Comparison of ENCODE assay signal across 1 cellular context in the genomic region with DNA sequence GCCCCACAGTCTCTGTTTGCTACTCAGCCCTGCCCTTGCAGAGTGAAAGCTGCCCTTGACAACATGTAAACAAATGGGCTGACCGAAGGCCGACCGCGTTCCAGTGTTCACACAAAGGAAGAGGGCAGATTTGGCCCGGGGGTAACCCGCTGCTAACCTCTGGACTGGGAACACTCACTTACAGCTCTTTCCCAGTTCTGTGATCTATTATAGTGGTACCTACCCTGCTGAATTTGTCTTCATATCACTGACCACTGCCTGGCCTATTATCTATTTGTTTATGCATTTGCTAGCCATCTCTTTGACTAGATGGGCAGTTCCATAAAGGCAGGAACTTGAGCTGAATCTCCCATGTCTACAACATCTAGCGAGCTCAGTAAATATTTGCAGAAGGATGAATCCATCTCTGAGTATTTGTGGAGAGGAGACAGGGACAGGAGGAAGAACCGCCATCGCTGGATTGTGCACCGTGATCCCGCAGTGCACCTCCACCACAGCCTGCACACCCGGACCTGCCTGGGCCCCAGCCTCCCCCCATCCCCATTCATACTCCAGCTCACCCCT.
TF ChIP-seq lines count a peak whose summit lies in the region.

No MANE protein-coding gene starts in this region.

TF ChIP-seq in HepG2, 621 proteins besides CTCF, POLR2A, EP300 and RAD21 (continued from another document and continues in another):
- TF ChIP-seq, protein P1, sequence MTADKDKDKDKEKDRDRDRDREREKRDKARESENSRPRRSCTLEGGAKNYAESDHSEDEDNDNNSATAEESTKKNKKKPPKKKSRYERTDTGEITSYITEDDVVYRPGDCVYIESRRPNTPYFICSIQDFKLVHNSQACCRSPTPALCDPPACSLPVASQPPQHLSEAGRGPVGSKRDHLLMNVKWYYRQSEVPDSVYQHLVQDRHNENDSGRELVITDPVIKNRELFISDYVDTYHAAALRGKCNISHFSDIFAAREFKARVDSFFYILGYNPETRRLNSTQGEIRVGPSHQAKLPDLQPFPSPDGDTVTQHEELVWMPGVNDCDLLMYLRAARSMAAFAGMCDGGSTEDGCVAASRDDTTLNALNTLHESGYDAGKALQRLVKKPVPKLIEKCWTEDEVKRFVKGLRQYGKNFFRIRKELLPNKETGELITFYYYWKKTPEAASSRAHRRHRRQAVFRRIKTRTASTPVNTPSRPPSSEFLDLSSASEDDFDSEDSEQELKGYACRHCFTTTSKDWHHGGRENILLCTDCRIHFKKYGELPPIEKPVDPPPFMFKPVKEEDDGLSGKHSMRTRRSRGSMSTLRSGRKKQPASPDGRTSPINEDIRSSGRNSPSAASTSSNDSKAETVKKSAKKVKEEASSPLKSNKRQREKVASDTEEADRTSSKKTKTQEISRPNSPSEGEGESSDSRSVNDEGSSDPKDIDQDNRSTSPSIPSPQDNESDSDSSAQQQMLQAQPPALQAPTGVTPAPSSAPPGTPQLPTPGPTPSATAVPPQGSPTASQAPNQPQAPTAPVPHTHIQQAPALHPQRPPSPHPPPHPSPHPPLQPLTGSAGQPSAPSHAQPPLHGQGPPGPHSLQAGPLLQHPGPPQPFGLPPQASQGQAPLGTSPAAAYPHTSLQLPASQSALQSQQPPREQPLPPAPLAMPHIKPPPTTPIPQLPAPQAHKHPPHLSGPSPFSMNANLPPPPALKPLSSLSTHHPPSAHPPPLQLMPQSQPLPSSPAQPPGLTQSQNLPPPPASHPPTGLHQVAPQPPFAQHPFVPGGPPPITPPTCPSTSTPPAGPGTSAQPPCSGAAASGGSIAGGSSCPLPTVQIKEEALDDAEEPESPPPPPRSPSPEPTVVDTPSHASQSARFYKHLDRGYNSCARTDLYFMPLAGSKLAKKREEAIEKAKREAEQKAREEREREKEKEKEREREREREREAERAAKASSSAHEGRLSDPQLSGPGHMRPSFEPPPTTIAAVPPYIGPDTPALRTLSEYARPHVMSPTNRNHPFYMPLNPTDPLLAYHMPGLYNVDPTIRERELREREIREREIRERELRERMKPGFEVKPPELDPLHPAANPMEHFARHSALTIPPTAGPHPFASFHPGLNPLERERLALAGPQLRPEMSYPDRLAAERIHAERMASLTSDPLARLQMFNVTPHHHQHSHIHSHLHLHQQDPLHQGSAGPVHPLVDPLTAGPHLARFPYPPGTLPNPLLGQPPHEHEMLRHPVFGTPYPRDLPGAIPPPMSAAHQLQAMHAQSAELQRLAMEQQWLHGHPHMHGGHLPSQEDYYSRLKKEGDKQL (CRISPR knock-in tag; IDR thresholded peaks at IDR 0.05; ENCODE audit: low read depth), result 0 out of 2 replicates have a peak, but pooled peaks have one; percentile 9
- TF ChIP-seq NKX3-1 (CRISPR knock-in tag; IDR thresholded peaks at IDR 0.05) (0 out of 2 replicates have a peak, but pooled peaks have one; percentile 33), KLF16 (CRISPR knock-in tag; IDR thresholded peaks at IDR 0.05) (no peak), CBX5 (CRISPR knock-in tag; IDR thresholded peaks at IDR 0.05; ENCODE audit: borderline replicate concordance) (no peak), ZBTB46 (CRISPR knock-in tag; IDR thresholded peaks at IDR 0.05; ENCODE audit: borderline replicate concordance) (no peak), ZNF138 (CRISPR knock-in tag; IDR thresholded peaks at IDR 0.05; ENCODE audit: low read depth) (no peak), ZNF343 (CRISPR knock-in tag; IDR thresholded peaks at IDR 0.05) (no peak), ZNF83 (CRISPR knock-in tag; IDR thresholded peaks at IDR 0.05; ENCODE audit: borderline replicate concordance) (no peak), SRY (CRISPR knock-in tag; IDR thresholded peaks at IDR 0.05) (peak; percentile 49; the same call in 1 of the 2 replicates), NFYB (CRISPR knock-in tag; IDR thresholded peaks at IDR 0.05) (no peak), FOXO4 (CRISPR knock-in tag; conservative IDR thresholded peaks at IDR 0.05) (no peak), ZBTB3 (CRISPR knock-in tag; IDR thresholded peaks at IDR 0.05; ENCODE audit: borderline replicate concordance, low read depth) (no peak), HMGXB3 (CRISPR knock-in tag; IDR thresholded peaks at IDR 0.05; ENCODE audit: borderline replicate concordance) (no peak), MIER2 (CRISPR knock-in tag; IDR thresholded peaks at IDR 0.05) (no peak), TCF12 (IDR thresholded peaks at IDR 0.05) (no peak), TCF12 (CRISPR knock-in tag; IDR thresholded peaks at IDR 0.05) (no peak), ZBTB1 (CRISPR knock-in tag; IDR thresholded peaks at IDR 0.05; ENCODE audit: borderline replicate concordance) (no peak), NONO (IDR thresholded peaks at IDR 0.05) (no peak), NONO (CRISPR knock-in tag; conservative IDR thresholded peaks at IDR 0.05) (peak; percentile 54), U2AF2 (IDR thresholded peaks at IDR 0.05; ENCODE audit: low read depth, low read length) (no peak), CHD4 (IDR thresholded peaks at IDR 0.05; ENCODE audit: borderline replicate concordance, low read length) (no peak), GFI1 (CRISPR knock-in tag; IDR thresholded peaks at IDR 0.05; ENCODE audit: borderline replicate concordance) (peak; percentile 73), SMYD3 (CRISPR knock-in tag; IDR thresholded peaks at IDR 0.05) (peak; percentile 68; the same call in 1 of the 2 replicates), HCFC1 (IDR thresholded peaks at IDR 0.05; ENCODE audit: low read depth, low read length) (no peak), ZNF607 (CRISPR knock-in tag; IDR thresholded peaks at IDR 0.05; ENCODE audit: borderline replicate concordance) (no peak), TRAFD1 (CRISPR knock-in tag; IDR thresholded peaks at IDR 0.05; ENCODE audit: borderline replicate concordance) (no peak), ZNF367 (CRISPR knock-in tag; IDR thresholded peaks at IDR 0.05; ENCODE audit: borderline replicate concordance) (no peak), NFIC (IDR thresholded peaks at IDR 0.05; ENCODE audit: low read length) (no peak), SSRP1 (CRISPR knock-in tag; IDR thresholded peaks at IDR 0.05) (no peak)
- TF ChIP-seq, protein P2, sequence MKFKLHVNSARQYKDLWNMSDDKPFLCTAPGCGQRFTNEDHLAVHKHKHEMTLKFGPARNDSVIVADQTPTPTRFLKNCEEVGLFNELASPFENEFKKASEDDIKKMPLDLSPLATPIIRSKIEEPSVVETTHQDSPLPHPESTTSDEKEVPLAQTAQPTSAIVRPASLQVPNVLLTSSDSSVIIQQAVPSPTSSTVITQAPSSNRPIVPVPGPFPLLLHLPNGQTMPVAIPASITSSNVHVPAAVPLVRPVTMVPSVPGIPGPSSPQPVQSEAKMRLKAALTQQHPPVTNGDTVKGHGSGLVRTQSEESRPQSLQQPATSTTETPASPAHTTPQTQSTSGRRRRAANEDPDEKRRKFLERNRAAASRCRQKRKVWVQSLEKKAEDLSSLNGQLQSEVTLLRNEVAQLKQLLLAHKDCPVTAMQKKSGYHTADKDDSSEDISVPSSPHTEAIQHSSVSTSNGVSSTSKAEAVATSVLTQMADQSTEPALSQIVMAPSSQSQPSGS (CRISPR knock-in tag; IDR thresholded peaks at IDR 0.05), result no peak
- TF ChIP-seq, protein P3, sequence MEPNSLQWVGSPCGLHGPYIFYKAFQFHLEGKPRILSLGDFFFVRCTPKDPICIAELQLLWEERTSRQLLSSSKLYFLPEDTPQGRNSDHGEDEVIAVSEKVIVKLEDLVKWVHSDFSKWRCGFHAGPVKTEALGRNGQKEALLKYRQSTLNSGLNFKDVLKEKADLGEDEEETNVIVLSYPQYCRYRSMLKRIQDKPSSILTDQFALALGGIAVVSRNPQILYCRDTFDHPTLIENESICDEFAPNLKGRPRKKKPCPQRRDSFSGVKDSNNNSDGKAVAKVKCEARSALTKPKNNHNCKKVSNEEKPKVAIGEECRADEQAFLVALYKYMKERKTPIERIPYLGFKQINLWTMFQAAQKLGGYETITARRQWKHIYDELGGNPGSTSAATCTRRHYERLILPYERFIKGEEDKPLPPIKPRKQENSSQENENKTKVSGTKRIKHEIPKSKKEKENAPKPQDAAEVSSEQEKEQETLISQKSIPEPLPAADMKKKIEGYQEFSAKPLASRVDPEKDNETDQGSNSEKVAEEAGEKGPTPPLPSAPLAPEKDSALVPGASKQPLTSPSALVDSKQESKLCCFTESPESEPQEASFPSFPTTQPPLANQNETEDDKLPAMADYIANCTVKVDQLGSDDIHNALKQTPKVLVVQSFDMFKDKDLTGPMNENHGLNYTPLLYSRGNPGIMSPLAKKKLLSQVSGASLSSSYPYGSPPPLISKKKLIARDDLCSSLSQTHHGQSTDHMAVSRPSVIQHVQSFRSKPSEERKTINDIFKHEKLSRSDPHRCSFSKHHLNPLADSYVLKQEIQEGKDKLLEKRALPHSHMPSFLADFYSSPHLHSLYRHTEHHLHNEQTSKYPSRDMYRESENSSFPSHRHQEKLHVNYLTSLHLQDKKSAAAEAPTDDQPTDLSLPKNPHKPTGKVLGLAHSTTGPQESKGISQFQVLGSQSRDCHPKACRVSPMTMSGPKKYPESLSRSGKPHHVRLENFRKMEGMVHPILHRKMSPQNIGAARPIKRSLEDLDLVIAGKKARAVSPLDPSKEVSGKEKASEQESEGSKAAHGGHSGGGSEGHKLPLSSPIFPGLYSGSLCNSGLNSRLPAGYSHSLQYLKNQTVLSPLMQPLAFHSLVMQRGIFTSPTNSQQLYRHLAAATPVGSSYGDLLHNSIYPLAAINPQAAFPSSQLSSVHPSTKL (CRISPR knock-in tag; IDR thresholded peaks at IDR 0.05), result peak; percentile 62
- TF ChIP-seq, protein P4, sequence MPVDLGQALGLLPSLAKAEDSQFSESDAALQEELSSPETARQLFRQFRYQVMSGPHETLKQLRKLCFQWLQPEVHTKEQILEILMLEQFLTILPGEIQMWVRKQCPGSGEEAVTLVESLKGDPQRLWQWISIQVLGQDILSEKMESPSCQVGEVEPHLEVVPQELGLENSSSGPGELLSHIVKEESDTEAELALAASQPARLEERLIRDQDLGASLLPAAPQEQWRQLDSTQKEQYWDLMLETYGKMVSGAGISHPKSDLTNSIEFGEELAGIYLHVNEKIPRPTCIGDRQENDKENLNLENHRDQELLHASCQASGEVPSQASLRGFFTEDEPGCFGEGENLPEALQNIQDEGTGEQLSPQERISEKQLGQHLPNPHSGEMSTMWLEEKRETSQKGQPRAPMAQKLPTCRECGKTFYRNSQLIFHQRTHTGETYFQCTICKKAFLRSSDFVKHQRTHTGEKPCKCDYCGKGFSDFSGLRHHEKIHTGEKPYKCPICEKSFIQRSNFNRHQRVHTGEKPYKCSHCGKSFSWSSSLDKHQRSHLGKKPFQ (CRISPR knock-in tag; IDR thresholded peaks at IDR 0.05; ENCODE audit: insufficient replicate concordance), result peak; percentile 89
